Comparison of ENCODE assay signal across 12 cellular contexts in the genomic region with DNA sequence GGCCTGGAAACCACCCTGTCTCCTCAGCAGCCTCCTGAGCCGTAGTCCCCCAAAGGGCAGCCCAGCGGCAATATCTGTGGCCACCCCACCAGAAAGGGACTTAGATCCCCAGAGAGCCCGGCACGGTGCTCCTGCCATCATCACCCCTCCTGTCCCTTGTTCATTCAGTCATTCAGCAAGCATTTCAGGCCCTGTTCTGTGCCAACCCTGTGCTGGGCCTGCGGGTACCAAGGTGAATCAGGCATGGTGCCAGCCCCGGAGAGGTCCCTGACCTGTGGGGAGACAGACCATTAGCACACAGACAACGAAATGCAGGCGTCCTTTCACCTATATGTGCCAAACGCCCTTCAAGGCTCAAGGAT. TPM values are rescaled to one million over a fixed set of nuclear protein-coding genes. Genes with fewer than 3 reads are reported as not detected.
DNase-seq lines count a peak whose midpoint lies in the region; ATAC-seq, FAIRE-seq and TF ChIP-seq lines count a peak whose summit lies in the region.
"Had no signal": no experiment of that assay in that cellular context is flagged by ENCODE, and none has a peak within 500 bp of the region (broad histone marks: within the 10 kb centered on the region; RNA-seq: fewer than 3 reads in every experiment).

No MANE protein-coding gene starts in this region.

- peak overlapping the region; percentile 44 for H3K4me3 Mint-ChIP-seq in activated naive CD4-positive, alpha-beta T cell treated with anti-CD3 and anti-CD28 coated beads, Interleukin-2, amount 10 ng/mL, durations not matched to agents 7 days and 5 days

- H2AK5ac ChIP-seq in H1 (ENCODE audit: low read depth, low read length) = no peak overlapping the region

- H2AFZ ChIP-seq in SU-DHL-6 (ENCODE audit: low read depth, low read length, severe bottlenecking) (no peak overlapping the region), H1 (ENCODE audit: low read length) (no peak overlapping the region), smooth muscle cell (ENCODE audit: low read depth) (no peak overlapping the region)

- H3K4me3 ChIP-seq in SU-DHL-6 (ENCODE audit: insufficient read depth, low read length, poor library complexity, severe bottlenecking) (peak overlapping the region; percentile 95), H1 (ENCODE audit: extremely low read depth in 1 of 4, insufficient read depth in 2 of 4, low read depth in 3 of 4, low read length in 4 of 4) (peak overlapping the region in 1 of 4 experiments; percentile 87; a peak in 2 of 8 replicates), spleen (peak overlapping the region in 1 of 8 donors; percentile 93), smooth muscle cell (no peak overlapping the region)

- H3K36me3 Mint-ChIP-seq in activated naive CD4-positive, alpha-beta T cell treated with anti-CD3 and anti-CD28 coated beads, Interleukin-2, amount 10 ng/mL, durations not matched to agents 7 days and 5 days = peaks cover 18% of the 10 kb centered on the region

- H3F3A ChIP-seq in SU-DHL-6 (ENCODE audit: insufficient read depth) (peaks cover 9% of the 10 kb centered on the region), smooth muscle cell (ENCODE audit: low read depth) (no peaks in the 10 kb centered on the region)

- H3K4me1 ChIP-seq in H1 (replicated peaks in 1 of 4; ENCODE audit: control insufficient read depth in 3 of 4, insufficient read depth in 4 of 4, low read length in 3 of 4) = peaks cover 4 to 15% (median 9%) of the 10 kb centered on the region in 4 experiments
- H3K4me1 ChIP-seq in spleen = peaks cover 11 to 43% (median 33%) of the 10 kb centered on the region in 6 donors
- peaks cover 6% of the 10 kb centered on the region for H3K4me1 ChIP-seq in smooth muscle cell (ENCODE audit: low read depth)

- H4K8ac ChIP-seq in H1 (ENCODE audit: extremely low read depth, insufficient read depth, low read length) = no peak overlapping the region

- WGBS in H1 (ENCODE audit: extremely low coverage in 1 of 2, insufficient coverage in 1 of 2, insufficient read length in 1 of 2, insufficient replicate concordance in 2 of 2, low coverage in 1 of 2, low lambda C conversion rate in 2 of 2, missing lambda C conversion rate in 1 of 2), 2 experiments = 91% methylated on average over 9 of the region's 9 CpGs; no CpG with 5 or more reads in 1 of the 2 experiments
- 92 to 97% (median 93%) methylated on average over 9 of the region's 9 CpGs for WGBS in spleen, 5 donors
- WGBS in smooth muscle cell (ENCODE audit: low lambda C conversion rate) = 94% methylated on average over 9 of the region's 9 CpGs

- POLR2A ChIA-PET in H1 (lab: Charles Lee; ENCODE audit: partially characterized antibody) = no interaction called here

- no peak overlapping the region for H2BK120ac ChIP-seq in H1 (replicated peaks; ENCODE audit: low read depth, low read length)

- peaks cover 16% of the 10 kb centered on the region for H3K23me2 ChIP-seq in H1 (ENCODE audit: low read depth, low read length)

- H3K36me3 ChIP-seq in SU-DHL-6 (ENCODE audit: low read length) (peaks cover 8% of the 10 kb centered on the region), H1 (ENCODE audit: control insufficient read depth in 2 of 4, insufficient read depth in 4 of 4, low read length in 3 of 4) (peaks cover 7 to 14% (median 11%) of the 10 kb centered on the region in 4 experiments; a peak in 7 of 8 replicates), spleen (peaks cover 0 to 6% (median 0%) of the 10 kb centered on the region in 6 donors), smooth muscle cell (ENCODE audit: low read depth) (no peaks in the 10 kb centered on the region)

- TF ChIP-seq RAD21 in H1 (IDR thresholded peaks at IDR 0.05 in 1 of 2, conservative IDR thresholded peaks at IDR 0.05 in 1 of 2; ENCODE audit: low read depth in 2 of 2, low read length in 2 of 2) = no peak

- no peak for TF ChIP-seq EP300 in H1 (IDR thresholded peaks at IDR 0.05; ENCODE audit: borderline replicate concordance in 1 of 2, low read depth in 2 of 2, low read length in 2 of 2)

- CTCF ChIA-PET in activated naive CD4-positive, alpha-beta T cell treated with anti-CD3 and anti-CD28 coated beads, Interleukin-2, amount 10 ng/mL, durations not matched to agents 7 days and 5 days (lab: Charles Lee) = no interaction called here
- CTCF ChIA-PET in H1 (lab: Charles Lee; ENCODE audit: partially characterized antibody) = interaction anchor here (3.0 kb wide), 1 partner anchor 9 kb away, joined by 7 read pairs; no protein-coding TSS in a partner anchor

- H3K79me2 ChIP-seq in SU-DHL-6 (ENCODE audit: insufficient read depth, low read length) = peaks cover 34% of the 10 kb centered on the region
- peaks cover 12 to 16% of the 10 kb centered on the region in 2 experiments for H3K79me2 ChIP-seq in H1 (ENCODE audit: control insufficient read depth in 1 of 2, insufficient read depth in 2 of 2, low read length in 2 of 2)
- H3K79me2 ChIP-seq in smooth muscle cell (ENCODE audit: low read depth) = no peaks in the 10 kb centered on the region

- peak overlapping the region; percentile 92 for H2BK15ac ChIP-seq in H1 (ENCODE audit: low read length)

- H3K27ac ChIP-seq in SU-DHL-6 (ENCODE audit: low read depth, low read length) (0 out of 2 replicates have a peak overlapping the region, but pooled peaks have one; percentile 15), H1 (ENCODE audit: low read depth, low read length) (no peak overlapping the region), spleen (peak overlapping the region in 1 of 8 donors; percentile 88), smooth muscle cell (ENCODE audit: low read depth) (no peak overlapping the region)

- no peaks in the 10 kb centered on the region for H3K9me3 ChIP-seq in SU-DHL-6 (ENCODE audit: insufficient read depth, low read length)
- no peaks in the 10 kb centered on the region for H3K9me3 ChIP-seq in H1 (ENCODE audit: insufficient read depth in 2 of 2, low read depth in 1 of 2, low read length in 1 of 2)
- no peaks in the 10 kb centered on the region for H3K9me3 ChIP-seq in spleen
- no peaks in the 10 kb centered on the region for H3K9me3 ChIP-seq in smooth muscle cell (replicated peaks; ENCODE audit: low read depth)

- 0 out of 2 replicates have a peak overlapping the region, but pooled peaks have one; percentile 39 for H2BK12ac ChIP-seq in H1 (ENCODE audit: low read depth, low read length)

- no peak for ATAC-seq in GM18867 (IDR thresholded peaks at IDR 0.05; ENCODE audit: unreplicated experiment)

- peaks cover 4% of the 10 kb centered on the region for H3K27me3 Mint-ChIP-seq in activated naive CD4-positive, alpha-beta T cell treated with anti-CD3 and anti-CD28 coated beads, Interleukin-2, amount 10 ng/mL, durations not matched to agents 7 days and 5 days

- intact Hi-C loops in spleen (cut with DNase I; ENCODE audit: low total_unique reads) = no loop called here

- H3K18ac ChIP-seq in H1 (ENCODE audit: extremely low read depth, low read length) = peak overlapping the region; percentile 65; the same call in 1 of the 2 replicates

- H4K91ac ChIP-seq in H1 (replicated peaks; ENCODE audit: insufficient read length, low read length) = peak overlapping the region; percentile 63

- H2BK20ac ChIP-seq in H1 (ENCODE audit: low read length) = no peak overlapping the region; the same call in 1 of the 2 replicates

- no peak overlapping the region for H4K5ac ChIP-seq in H1 (ENCODE audit: insufficient read length, low read depth, low read length)

- peaks cover 9% of the 10 kb centered on the region for H3K79me1 ChIP-seq in H1 (ENCODE audit: low read depth, low read length)

- no peak overlapping the region for H3K56ac ChIP-seq in H1 (replicated peaks; ENCODE audit: insufficient read length, low read depth, low read length)

- no peak overlapping the region for H3K4ac ChIP-seq in H1 (replicated peaks; ENCODE audit: insufficient read length, low read depth, low read length)

- H4K20me1 ChIP-seq in SU-DHL-6 (ENCODE audit: low read depth, low read length) (peaks cover 3% of the 10 kb centered on the region; the same call in 1 of the 2 replicates), H1 (replicated peaks in 1 of 2; ENCODE audit: control insufficient read depth in 1 of 2, insufficient read depth in 2 of 2, low read length in 2 of 2) (peaks cover 0 to 9% of the 10 kb centered on the region in 2 experiments), smooth muscle cell (ENCODE audit: low read depth) (no peaks in the 10 kb centered on the region)

- H3K27ac Mint-ChIP-seq in activated naive CD4-positive, alpha-beta T cell treated with anti-CD3 and anti-CD28 coated beads, Interleukin-2, amount 10 ng/mL, durations not matched to agents 7 days and 5 days = peak overlapping the region; percentile 65

- H3K4me1 Mint-ChIP-seq in activated naive CD4-positive, alpha-beta T cell treated with anti-CD3 and anti-CD28 coated beads, Interleukin-2, amount 10 ng/mL, durations not matched to agents 7 days and 5 days = peaks cover 37% of the 10 kb centered on the region

- no peak overlapping the region for H3K14ac ChIP-seq in H1 (ENCODE audit: insufficient read length)

- H3K4me2 ChIP-seq in SU-DHL-6 (ENCODE audit: low read depth, low read length, poor library complexity, severe bottlenecking) = peak overlapping the region; percentile 89
- peak overlapping the region; percentile 91 to 98 for H3K4me2 ChIP-seq in H1 (ENCODE audit: insufficient read depth in 1 of 2, low read depth in 2 of 2, low read length in 2 of 2)
- H3K4me2 ChIP-seq in smooth muscle cell = no peak overlapping the region

- FAIRE-seq in H1 (lab: Jason Lieb, UNC) = no peak
- FAIRE-seq: kidney had no signal

- peak overlapping the region; percentile 90 for H3K9ac ChIP-seq in SU-DHL-6 (ENCODE audit: low read length)
- H3K9ac ChIP-seq in H1 (replicated peaks in 1 of 4; ENCODE audit: extremely low read depth in 1 of 4, low read depth in 3 of 4, low read length in 3 of 4) = no peak overlapping the region
- no peak overlapping the region for H3K9ac ChIP-seq in smooth muscle cell (ENCODE audit: low read depth)

- H3K23ac ChIP-seq in H1 (ENCODE audit: insufficient read length) = no peak overlapping the region

- H2BK5ac ChIP-seq in H1 (ENCODE audit: low read depth, low read length) = 0 out of 2 replicates have a peak overlapping the region, but pooled peaks have one; percentile 35

- H3K27me3 ChIP-seq in SU-DHL-6 (ENCODE audit: low read length) (no peaks in the 10 kb centered on the region), H1 (replicated peaks in 1 of 4; ENCODE audit: control insufficient read depth in 3 of 4, extremely low read depth in 1 of 4, insufficient read depth in 3 of 4, low read length in 3 of 4) (no peaks in the 10 kb centered on the region; a peak in 1 of 7 replicates), spleen (replicated peaks in 1 of 7) (no peaks in the 10 kb centered on the region), smooth muscle cell (ENCODE audit: low read depth) (no peaks in the 10 kb centered on the region)

- TF ChIP-seq CTCF in SU-DHL-6 (IDR thresholded peaks at IDR 0.05; ENCODE audit: insufficient read depth, low read length, poor library complexity, severe bottlenecking) (no peak), H1 (IDR thresholded peaks at IDR 0.05; ENCODE audit: control extremely low read depth in 1 of 3, insufficient read depth in 1 of 3, low read depth in 1 of 3, low read length in 3 of 3) (no peak), spleen (IDR thresholded peaks at IDR 0.05 in 8 of 11, conservative IDR thresholded peaks at IDR 0.05 in 3 of 11) (no peak), smooth muscle cell (IDR thresholded peaks at IDR 0.05; ENCODE audit: borderline replicate concordance, insufficient read depth, poor library complexity, severe bottlenecking) (no peak)

- DNase-seq in activated naive CD4-positive, alpha-beta T cell treated with anti-CD3 and anti-CD28 coated beads, Interleukin-2, amount 10 ng/mL, durations not matched to agents 7 days and 5 days = peak; percentile 19
- DNase-seq in activated naive CD4-positive, alpha-beta T cell treated with Interleukin-2 at 50 U/mL for 16 hours = no peak
- no peak for DNase-seq in H1 (ENCODE audit: low read depth in 1 of 2, low spot score in 2 of 2)
- DNase-seq in spleen = peak; percentile 79
- DNase-seq in HUDEP-2 (lab: John Stamatoyannopoulos, UW; ENCODE audit: unreplicated experiment in 76 of 76) = no peak
- no peak for DNase-seq in smooth muscle cell (lab: John Stamatoyannopoulos, UW; ENCODE audit: unreplicated experiment)
- DNase-seq: activated CD4-positive, CD25-positive, alpha-beta regulatory T cell; MV-4-11; nucleus accumbens had no signal

- TF ChIP-seq POLR2A in H1 (IDR thresholded peaks at IDR 0.05; ENCODE audit: control extremely low read depth in 1 of 2, low read depth in 2 of 2, low read length in 2 of 2) (no peak), spleen (IDR thresholded peaks at IDR 0.05) (no peak)

- H3K9me3 Mint-ChIP-seq in activated naive CD4-positive, alpha-beta T cell treated with anti-CD3 and anti-CD28 coated beads, Interleukin-2, amount 10 ng/mL, durations not matched to agents 7 days and 5 days = no peaks in the 10 kb centered on the region

- no peaks in the 10 kb centered on the region for H3K9me2 ChIP-seq in SU-DHL-6 (replicated peaks; ENCODE audit: insufficient read depth, low read length)

RNA-seq across cellular contexts. Expression of a gene that starts 1.3 kb away (rescaled TPM):
- total RNA-seq in H1 (2021; fragmentation: NEBNext Ultra II Directional; extraction: Animal tissue kit (Norgen Biotek cat#: 25700)) = 66.4 and 68.1 TPM in 2 replicates
- 63.2 and 74.6 TPM in 2 replicates for polyA plus RNA-seq in H1 (2011; rRNA removed)
- polyA plus RNA-seq in H1 (2011; cell fraction: cytosol; rRNA removed) = 70.8 TPM
- 254 TPM for polyA plus RNA-seq in H1 (2011; cell fraction: nucleus; rRNA removed)
- 37.5 to 52.4 TPM (median 44.7 TPM) in 4 replicates for polyA plus RNA-seq in H1 (2012, experiment 1 of 2)
- polyA plus RNA-seq in H1 (2012, experiment 2 of 2) = 7.8 TPM
- polyA plus RNA-seq in H1 (2013, experiment 1 of 2) = 62.6 TPM
- 67.6 TPM for polyA plus RNA-seq in H1 (2013, experiment 2 of 2)
- 214 and 223 TPM in 2 replicates for polyA minus RNA-seq in H1 (2011; rRNA and poly(A)+ RNA removed)
- polyA minus RNA-seq in H1 (2011; cell fraction: cytosol; rRNA and poly(A)+ RNA removed) = 69.7 TPM
- 139 TPM for polyA minus RNA-seq in H1 (2011; cell fraction: nucleus; rRNA and poly(A)+ RNA removed)
- 10 to 100 TPM in 1 of 7 donors, 1 to 10 TPM in 6; 4.0 to 14.4 (median 8.0) TPM for total RNA-seq in spleen
- polyA plus RNA-seq in spleen = 1 to 10 TPM; 1.7 to 2.4 (median 2.0) TPM
- total RNA-seq in smooth muscle cell = 3.6 and 5.6 TPM in 2 replicates
- polyA plus RNA-seq in smooth muscle cell = 4.2 and 8.1 TPM in 2 replicates

Comparison
In these comparisons a context has a peak if more than half of its experiments do, and no peak if none do; other contexts are left out.
1. DNase-seq: peak in activated naive CD4-positive, alpha-beta T cell treated with anti-CD3 and anti-CD28 coated beads, Interleukin-2, amount 10 ng/mL, durations not matched to agents 7 days and 5 days (single experiment) and spleen (single experiment); none in activated naive CD4-positive, alpha-beta T cell treated with Interleukin-2 at 50 U/mL for 16 hours (single experiment), H1 (0 of 2), HUDEP-2 (0 of 76) and smooth muscle cell (single experiment).